Comparison of ENCODE assay signal across 10 cellular contexts in the genomic region with DNA sequence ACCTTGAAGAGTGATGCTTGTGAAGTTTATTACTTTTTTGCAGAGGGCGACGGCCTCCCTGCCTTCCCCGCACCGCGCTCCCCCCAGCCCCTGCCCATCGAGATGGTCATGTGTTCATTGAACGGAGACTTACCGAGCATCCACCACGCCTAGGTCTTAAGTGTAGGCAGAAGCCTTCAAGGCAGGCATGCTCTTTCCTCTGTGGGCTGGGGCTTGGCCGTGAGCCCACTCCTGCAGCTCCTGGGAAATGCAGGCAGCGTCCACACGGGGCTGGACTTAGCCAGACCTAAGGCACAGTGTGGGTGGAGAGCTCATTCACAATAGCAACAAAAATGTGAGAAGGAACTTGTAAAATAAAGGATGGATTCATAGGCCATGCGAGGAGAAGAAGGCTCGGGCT. TPM values are rescaled to one million over a fixed set of nuclear protein-coding genes. Genes with fewer than 3 reads are reported as not detected.
DNase-seq lines count a peak whose midpoint lies in the region; ATAC-seq and TF ChIP-seq lines count a peak whose summit lies in the region.
"Had no signal": no experiment of that assay in that cellular context is flagged by ENCODE, and none has a peak within 500 bp of the region (broad histone marks: within the 10 kb centered on the region; RNA-seq: fewer than 3 reads in every experiment).

No MANE protein-coding gene starts in this region.

- H2AFZ ChIP-seq in PC-9: no peak overlapping the region

- in situ Hi-C loops in HAP-1 (cut with MboI; ENCODE audit: low sequenced_read_pairs): no loop called here
- in situ Hi-C loops in astrocyte of the spinal cord (cut with HindIII; ENCODE audit: low sequenced_read_pairs): no loop called here

- CTCF ChIA-PET in PC-9 (lab: Charles Lee): no interaction called here

- ATAC-seq in left ventricle myocardium superior: peak; percentile 88
- ATAC-seq in HG03095 (IDR thresholded peaks at IDR 0.05; ENCODE audit: unreplicated experiment): no peak

- 65 to 73% (median 67%) methylated on average over 14 of the region's 14 CpGs for WGBS in spleen, 5 donors

- H3K9me2 ChIP-seq in PC-9 (ENCODE audit: insufficient read depth): no peaks in the 10 kb centered on the region

- H3K27me3 ChIP-seq in HAP-1 (ENCODE audit: low read depth) (no peaks in the 10 kb centered on the region), spleen (replicated peaks in 1 of 7) (no peaks in the 10 kb centered on the region), PC-9 (ENCODE audit: insufficient read depth, low read depth) (no peaks in the 10 kb centered on the region)

- no peaks in the 10 kb centered on the region for H3K36me3 ChIP-seq in HAP-1 (replicated peaks)
- peaks cover 0 to 100% (median 55%) of the 10 kb centered on the region in 6 donors for H3K36me3 ChIP-seq in spleen
- H3K36me3 ChIP-seq in PC-9 (ENCODE audit: low read depth): no peaks in the 10 kb centered on the region

- no peak for TF ChIP-seq POLR2A in spleen (IDR thresholded peaks at IDR 0.05)

- no peaks in the 10 kb centered on the region for H3F3A ChIP-seq in PC-9 (ENCODE audit: insufficient read depth, low read depth)

- intact Hi-C loops in left ventricle myocardium superior (cut with micrococcal nuclease): no loop called here
- intact Hi-C loops in spleen (cut with DNase I; ENCODE audit: low total_unique reads): no loop called here
- intact Hi-C loops in PC-9 (cut with micrococcal nuclease; ENCODE audit: unreplicated experiment): no loop called here

- no peaks in the 10 kb centered on the region for H3K79me2 ChIP-seq in PC-9 (ENCODE audit: low read depth)

- H3K4me3 ChIP-seq in HAP-1: no peak overlapping the region
- no peak overlapping the region for H3K4me3 ChIP-seq in astrocyte of the spinal cord (ENCODE audit: low read depth, low read length)
- H3K4me3 ChIP-seq in spleen: no peak overlapping the region
- H3K4me3 ChIP-seq in PC-9: no peak overlapping the region
- H3K4me3 ChIP-seq: lung had no signal

- peak overlapping the region in 5 of 8 donors; percentile 64 to 81 (median 74) for H3K27ac ChIP-seq in spleen
- H3K27ac ChIP-seq in PC-9: no peak overlapping the region

- POLR2A ChIA-PET in PC-9 (lab: Charles Lee; ENCODE audit: unreplicated experiment): no interaction called here

- no peak overlapping the region for H3K4me2 ChIP-seq in PC-9

- H3K9me3 ChIP-seq in HAP-1 (no peaks in the 10 kb centered on the region), spleen (no peaks in the 10 kb centered on the region), PC-9 (ENCODE audit: insufficient read depth, low read depth) (no peaks in the 10 kb centered on the region)

- H3K4me1 ChIP-seq in HAP-1 (no peaks in the 10 kb centered on the region), spleen (peaks cover 22 to 86% (median 46%) of the 10 kb centered on the region in 6 donors), PC-9 (replicated peaks; ENCODE audit: insufficient read depth) (no peaks in the 10 kb centered on the region)

- no TSS peak for BruUV-seq in PC-9 (replicated peaks; lab: Mats Ljungman, UMichigan)

- TF ChIP-seq CTCF in astrocyte of the spinal cord (IDR thresholded peaks at IDR 0.05; ENCODE audit: low read depth, low read length): peak; percentile 5
- TF ChIP-seq CTCF in spleen (IDR thresholded peaks at IDR 0.05 in 8 of 11, conservative IDR thresholded peaks at IDR 0.05 in 3 of 11): peak in 1 of 11 experiments; percentile 12
- no peak for TF ChIP-seq CTCF in PC-9 (conservative IDR thresholded peaks at IDR 0.05)

- no peaks in the 10 kb centered on the region for H4K20me1 ChIP-seq in PC-9 (ENCODE audit: insufficient read depth)

- DNase-seq in HAP-1 (ENCODE audit: low spot score in 2 of 2) (peak; percentile 27 to 57), astrocyte of the spinal cord (ENCODE audit: low read depth, low spot score) (peak; percentile 90), left ventricle myocardium superior (peak; percentile 81), spleen (no peak), PC-9 (no peak), NCI-H2171 (lab: John Stamatoyannopoulos, UW) (no peak)
- DNase-seq: activated CD4-positive, alpha-beta T cell treated with anti-CD3 and anti-CD28 coated beads for 4 hours; NCI-H526 treated with DMSO at 0.1 percent for 48 hours had no signal

RNA-seq across cellular contexts. Expression of a gene that starts 19.2 kb away (rescaled TPM):
- total RNA-seq in left ventricle myocardium superior: 25.7 TPM
- 100 to 1,000 TPM; 303 to 481 (median 353) TPM for total RNA-seq in spleen
- polyA plus RNA-seq in spleen: 10 to 100 TPM; 36.7 to 78.7 (median 57.0) TPM
- total RNA-seq in PC-9 (2021): 179 and 207 TPM in 2 replicates

RNA-seq across cellular contexts. Expression of a gene that starts 59.7 kb away (rescaled TPM):
- total RNA-seq in left ventricle myocardium superior: 10.6 TPM
- 10 to 100 TPM; 22.8 to 39.7 (median 33.9) TPM for total RNA-seq in spleen
- polyA plus RNA-seq in spleen: 10 to 100 TPM in 1 of 3 donors, 1 to 10 TPM in 2; 6.8 to 22.4 (median 8.2) TPM
- total RNA-seq in PC-9 (2021): 12.4 and 14.1 TPM in 2 replicates

RNA-seq across cellular contexts. Expression of a gene that starts 59.8 kb away (rescaled TPM):
- 11.4 TPM for total RNA-seq in left ventricle myocardium superior
- total RNA-seq in spleen: 100 to 1,000 TPM in 3 of 7 donors, 10 to 100 TPM in 4; 85.9 to 137 (median 95.1) TPM
- 10 to 100 TPM; 23.6 to 63.4 (median 51.9) TPM for polyA plus RNA-seq in spleen
- 28.4 and 45.4 TPM in 2 replicates for total RNA-seq in PC-9 (2021)

Comparison
In these comparisons a context has a peak if more than half of its experiments do, and no peak if none do; other contexts are left out.
1. DNase-seq: peak in HAP-1 (2 of 2), astrocyte of the spinal cord (single experiment) and left ventricle myocardium superior (single experiment); none in spleen (single experiment), PC-9 (0 of 2) and NCI-H2171 (single experiment).